Comparison of ENCODE assay signal across 21 cellular contexts in genomic region chr12:34244608-34245007, GRCh38.
DNase-seq lines count a peak whose midpoint lies in the region; ATAC-seq, FAIRE-seq and TF ChIP-seq lines count a peak whose summit lies in the region.
"Had no signal": no experiment of that assay in that cellular context is flagged by ENCODE, and none has a peak within 500 bp of the region (broad histone marks: within the 10 kb centered on the region; RNA-seq: fewer than 3 reads in every experiment).

No MANE protein-coding gene starts in this region.

- H3K27me3 Mint-ChIP-seq in osteocyte (ENCODE audit: unreplicated experiment) (no peaks in the 10 kb centered on the region), T-helper 17 cell (peaks cover 24% of the 10 kb centered on the region)

- WGBS in A549 (ENCODE audit: missing lambda C conversion rate) = 3% methylated on average over 1 of the region's 1 CpG
- 38 to 62% (median 46%) methylated on average over 1 of the region's 1 CpG for WGBS in adrenal gland, 4 donors
- 81 to 94% (median 87%) methylated on average over 1 of the region's 1 CpG for WGBS in small intestine, 3 donors

- intact Hi-C loops in adrenal gland (cut with DNase I) = no loop called here

- H3K36me3 Mint-ChIP-seq in osteocyte (ENCODE audit: unreplicated experiment) = no peaks in the 10 kb centered on the region
- no peaks in the 10 kb centered on the region for H3K36me3 Mint-ChIP-seq in T-helper 17 cell (ENCODE audit: low read depth)
- H3K36me3 Mint-ChIP-seq: CD8-positive, alpha-beta memory T cell had no signal

- H3K4me1 Mint-ChIP-seq in osteocyte (ENCODE audit: unreplicated experiment) (no peaks in the 10 kb centered on the region), T-helper 17 cell (no peaks in the 10 kb centered on the region)
- H3K4me1 Mint-ChIP-seq: CD8-positive, alpha-beta memory T cell had no signal

- no peak for TF ChIP-seq POLR2A in A549 (IDR thresholded peaks at IDR 0.05; ENCODE audit: low read length)
- TF ChIP-seq POLR2A in adrenal gland (IDR thresholded peaks at IDR 0.05) = no peak

- no peaks in the 10 kb centered on the region for H3K36me3 ChIP-seq in adrenal gland (replicated peaks in 1 of 2)
- H3K36me3 ChIP-seq in small intestine (ENCODE audit: control insufficient read depth in 2 of 2, insufficient read depth in 2 of 2, low read length in 2 of 2) = no peaks in the 10 kb centered on the region
- H3K36me3 ChIP-seq: BLaER1, HAP-1 had no signal

- no peaks in the 10 kb centered on the region for H3K9me3 ChIP-seq in A549
- no peaks in the 10 kb centered on the region for H3K9me3 ChIP-seq in adrenal gland (replicated peaks in 1 of 3)
- H3K9me3 ChIP-seq in small intestine (ENCODE audit: control insufficient read depth, low read depth) = no peaks in the 10 kb centered on the region
- no peaks in the 10 kb centered on the region for H3K9me3 ChIP-seq in T-helper 17 cell (ENCODE audit: control insufficient read depth, low read length, poor library complexity, severe bottlenecking)
- H3K9me3 ChIP-seq: BLaER1, HAP-1 had no signal

- CTCF ChIA-PET in A549 (lab: Yijun Ruan, JAX) = no interaction called here

- no peak overlapping the region for H3K4me3 Mint-ChIP-seq in osteocyte (ENCODE audit: unreplicated experiment)
- no peak overlapping the region for H3K4me3 Mint-ChIP-seq in T-helper 17 cell
- H3K4me3 Mint-ChIP-seq: CD8-positive, alpha-beta memory T cell; HFFc6 had no signal

- H3K4me3 ChIP-seq in A549 = no peak overlapping the region
- no peak overlapping the region for H3K4me3 ChIP-seq in adrenal gland
- no peak overlapping the region for H3K4me3 ChIP-seq in small intestine (ENCODE audit: low read depth in 1 of 2, low read length in 2 of 2)
- H3K4me3 ChIP-seq: BLaER1, HAP-1 had no signal

- H3K4me1 ChIP-seq in A549 = no peaks in the 10 kb centered on the region
- H3K4me1 ChIP-seq in adrenal gland (replicated peaks in 1 of 2) = no peaks in the 10 kb centered on the region
- no peaks in the 10 kb centered on the region for H3K4me1 ChIP-seq in small intestine (ENCODE audit: control insufficient read depth in 2 of 2, insufficient read depth in 1 of 2, low read depth in 1 of 2, low read length in 1 of 2)
- H3K4me1 ChIP-seq: BLaER1, HAP-1 had no signal

- POLR2A ChIA-PET in A549 (lab: Yijun Ruan, JAX) = no interaction called here

- H3K27me3 ChIP-seq in adrenal gland (no peaks in the 10 kb centered on the region), small intestine (ENCODE audit: control insufficient read depth in 2 of 2, insufficient read depth in 2 of 2, low read length in 2 of 2) (no peaks in the 10 kb centered on the region)
- H3K27me3 ChIP-seq: BLaER1 had no signal

- H3K27ac Mint-ChIP-seq in osteocyte (ENCODE audit: unreplicated experiment) = no peak overlapping the region
- no peak overlapping the region for H3K27ac Mint-ChIP-seq in T-helper 17 cell
- H3K27ac Mint-ChIP-seq: CD8-positive, alpha-beta memory T cell; HFFc6 had no signal

- TF ChIP-seq CTCF in A549 (IDR thresholded peaks at IDR 0.05) (no peak), adrenal gland (IDR thresholded peaks at IDR 0.05) (no peak), osteocyte (IDR thresholded peaks at IDR 0.05) (no peak)

- ATAC-seq in A549 (no peak; a peak in 1 of 6 replicates), T-helper 17 cell (no peak)

- DNase-seq in A549 (ENCODE audit: low read depth in 1 of 2, low spot score in 1 of 2) (no peak), M059J (ENCODE audit: low read depth) (peak; percentile 4), adrenal gland (peak; percentile 17 to 57 (median 29)), osteocyte (ENCODE audit: extremely low spot score, unreplicated experiment) (peak; percentile 1), SHP77 (lab: John Stamatoyannopoulos, UW) (no peak), small intestine (no peak), D341Med (ENCODE audit: low spot score) (no peak), T-helper 17 cell (no peak)
- DNase-seq: AML-193; CD8-positive, alpha-beta memory T cell; DMS79; EL; HFFc6; IMR-90; KG1 had no signal

- H3K4me2 ChIP-seq in A549 = no peak overlapping the region
- H3K4me2 ChIP-seq: BLaER1 had no signal

- no peak for TF ChIP-seq EP300 in A549 (IDR thresholded peaks at IDR 0.05)

- no peak for FAIRE-seq in A549 (lab: Jason Lieb, UNC)
- FAIRE-seq in small intestine (lab: Jason Lieb, UNC) = no peak
- FAIRE-seq: G401.6, GM12892, H1 had no signal

- H3K27ac ChIP-seq in A549 = no peak overlapping the region
- no peak overlapping the region for H3K27ac ChIP-seq in adrenal gland
- H3K27ac ChIP-seq in small intestine (ENCODE audit: low read depth in 1 of 2, low read length in 1 of 2) = no peak overlapping the region
- H3K27ac ChIP-seq: 22Rv1, BLaER1 had no signal

- peaks cover 64% of the 10 kb centered on the region for H3K9me3 Mint-ChIP-seq in osteocyte (ENCODE audit: unreplicated experiment)
- H3K9me3 Mint-ChIP-seq: CD8-positive, alpha-beta memory T cell had no signal

- no peak for TF ChIP-seq RAD21 in A549 (conservative IDR thresholded peaks at IDR 0.05 in 1 of 2, IDR thresholded peaks at IDR 0.05 in 1 of 2)

TF ChIP-seq in A549, 52 proteins besides CTCF, POLR2A, EP300 and RAD21:
- TF ChIP-seq MAFK (IDR thresholded peaks at IDR 0.05; ENCODE audit: partially characterized antibody) (no peak), FOSL2 (IDR thresholded peaks at IDR 0.05) (no peak), FOSL2 (CRISPR knock-in tag; IDR thresholded peaks at IDR 0.05) (peak; percentile 8; the same call in 1 of the 2 replicates)

Comparison
In these comparisons a context has a peak if more than half of its experiments do, and no peak if none do; other contexts are left out.
1. DNase-seq: peak in M059J (single experiment), adrenal gland (7 of 7) and osteocyte (single experiment); none in A549 (0 of 2), SHP77 (0 of 2), small intestine (single experiment), D341Med (single experiment) and T-helper 17 cell (0 of 3).